ENCODE assay signal across 8 cellular contexts in genomic region chr6:33204165-33204414, GRCh38. TPM values are rescaled to one million over a fixed set of nuclear protein-coding genes. Genes with fewer than 3 reads are reported as not detected.
DNase-seq lines count a peak whose midpoint lies in the region; ATAC-seq, FAIRE-seq and TF ChIP-seq lines count a peak whose summit lies in the region.

No MANE protein-coding gene starts in this region.

- POLR2A ChIA-PET in activated CD8-positive, alpha-beta T cell treated with anti-CD3 and anti-CD28 coated beads, Interleukin-2, amount 10 ng/mL, durations not matched to agents 7 days and 5 days (lab: Charles Lee): interaction anchor here (1.0 to 2.4 kb wide), 2 partner anchors 9 to 45 kb away, joined by 3 to 12 read pairs; no protein-coding TSS in a partner anchor

- no peaks in the 10 kb centered on the region for H3K27me3 Mint-ChIP-seq in T-helper 2 cell treated with Interferon-gamma antibody and Interleukin-4, amounts not matched to agents 5 μg/mL and 100 μg/mL, for 36 hours (ENCODE audit: low read depth)
- H3K27me3 Mint-ChIP-seq in activated CD8-positive, alpha-beta T cell treated with anti-CD3 and anti-CD28 coated beads, Interleukin-2, amount 10 ng/mL, durations not matched to agents 7 days and 5 days (ENCODE audit: low read depth): no peaks in the 10 kb centered on the region

- H3K27me3 ChIP-seq in iPS-20b (ENCODE audit: insufficient read depth, low read length): peaks cover 34% of the 10 kb centered on the region

- H3K9ac ChIP-seq in iPS-20b (ENCODE audit: low read depth, low read length): peak overlapping the region; percentile 24; the same call in 1 of the 2 replicates

- H3K9me3 ChIP-seq in iPS-20b (ENCODE audit: insufficient read depth, low read depth, low read length): no peaks in the 10 kb centered on the region

- CTCF ChIA-PET in activated CD8-positive, alpha-beta T cell treated with anti-CD3 and anti-CD28 coated beads, Interleukin-2, amount 10 ng/mL, durations not matched to agents 7 days and 5 days (lab: Charles Lee): interaction anchor here (2.4 kb wide), 2 partner anchors 42 to 45 kb away, joined by 9 to 28 read pairs; no protein-coding TSS in a partner anchor

- TF ChIP-seq CTCF in D721Med (IDR thresholded peaks at IDR 0.05; ENCODE audit: insufficient read depth, missing control alignments): no peak

- H3K9me3 Mint-ChIP-seq in T-helper 2 cell treated with Interferon-gamma antibody and Interleukin-4, amounts not matched to agents 5 μg/mL and 100 μg/mL, for 36 hours: no peaks in the 10 kb centered on the region
- H3K9me3 Mint-ChIP-seq in activated CD8-positive, alpha-beta T cell treated with anti-CD3 and anti-CD28 coated beads, Interleukin-2, amount 10 ng/mL, durations not matched to agents 7 days and 5 days (ENCODE audit: insufficient read depth): no peaks in the 10 kb centered on the region
- H3K9me3 Mint-ChIP-seq in stimulated activated effector memory CD8-positive, alpha-beta T cell treated with anti-CD3 and anti-CD28 coated beads, Interleukin-12 subunit alpha, Interleukin-12 subunit beta, amount 100 ng/mL, for 72 hours: no peaks in the 10 kb centered on the region

- H3K36me3 ChIP-seq in iPS-20b (ENCODE audit: insufficient read depth, low read depth, low read length): peaks cover 26% of the 10 kb centered on the region

- H3K27ac Mint-ChIP-seq in T-helper 2 cell treated with Interferon-gamma antibody and Interleukin-4, amounts not matched to agents 5 μg/mL and 100 μg/mL, for 36 hours: peak overlapping the region; percentile 75
- H3K27ac Mint-ChIP-seq in activated CD8-positive, alpha-beta T cell treated with anti-CD3 and anti-CD28 coated beads, Interleukin-2, amount 10 ng/mL, durations not matched to agents 7 days and 5 days: peak overlapping the region; percentile 92
- H3K27ac Mint-ChIP-seq in stimulated activated effector memory CD8-positive, alpha-beta T cell treated with anti-CD3 and anti-CD28 coated beads, Interleukin-12 subunit alpha, Interleukin-12 subunit beta, amount 100 ng/mL, for 72 hours: peak overlapping the region; percentile 98

- H3K4me3 Mint-ChIP-seq in T-helper 2 cell treated with Interferon-gamma antibody and Interleukin-4, amounts not matched to agents 5 μg/mL and 100 μg/mL, for 36 hours: peak overlapping the region; percentile 96
- H3K4me3 Mint-ChIP-seq in activated CD8-positive, alpha-beta T cell treated with anti-CD3 and anti-CD28 coated beads, Interleukin-2, amount 10 ng/mL, durations not matched to agents 7 days and 5 days: peak overlapping the region; percentile 91
- H3K4me3 Mint-ChIP-seq in stimulated activated effector memory CD8-positive, alpha-beta T cell treated with anti-CD3 and anti-CD28 coated beads, Interleukin-12 subunit alpha, Interleukin-12 subunit beta, amount 100 ng/mL, for 72 hours: peak overlapping the region; percentile 92

- H3K4me1 Mint-ChIP-seq in T-helper 2 cell treated with Interferon-gamma antibody and Interleukin-4, amounts not matched to agents 5 μg/mL and 100 μg/mL, for 36 hours (ENCODE audit: low read depth): peaks cover 53% of the 10 kb centered on the region
- H3K4me1 Mint-ChIP-seq in activated CD8-positive, alpha-beta T cell treated with anti-CD3 and anti-CD28 coated beads, Interleukin-2, amount 10 ng/mL, durations not matched to agents 7 days and 5 days (ENCODE audit: low read depth): peaks cover 69% of the 10 kb centered on the region
- peaks cover 79% of the 10 kb centered on the region for H3K4me1 Mint-ChIP-seq in stimulated activated effector memory CD8-positive, alpha-beta T cell treated with anti-CD3 and anti-CD28 coated beads, Interleukin-12 subunit alpha, Interleukin-12 subunit beta, amount 100 ng/mL, for 72 hours

- no peak for FAIRE-seq in D721Med (lab: Jason Lieb, UNC)

- peaks cover 17% of the 10 kb centered on the region for H3K4me1 ChIP-seq in iPS-20b (ENCODE audit: insufficient read depth, low read length)

- no peak overlapping the region for H3K27ac ChIP-seq in iPS-20b (ENCODE audit: low read length)

- H3K4me3 ChIP-seq in iPS-20b (ENCODE audit: low read length): peak overlapping the region; percentile 87

- H3K36me3 Mint-ChIP-seq in T-helper 2 cell treated with Interferon-gamma antibody and Interleukin-4, amounts not matched to agents 5 μg/mL and 100 μg/mL, for 36 hours (ENCODE audit: low read depth): peaks cover 38% of the 10 kb centered on the region
- H3K36me3 Mint-ChIP-seq in activated CD8-positive, alpha-beta T cell treated with anti-CD3 and anti-CD28 coated beads, Interleukin-2, amount 10 ng/mL, durations not matched to agents 7 days and 5 days (ENCODE audit: low read depth): peaks cover 37% of the 10 kb centered on the region
- peaks cover 68% of the 10 kb centered on the region for H3K36me3 Mint-ChIP-seq in stimulated activated effector memory CD8-positive, alpha-beta T cell treated with anti-CD3 and anti-CD28 coated beads, Interleukin-12 subunit alpha, Interleukin-12 subunit beta, amount 100 ng/mL, for 72 hours

- no peak for ATAC-seq in activated CD8-positive, alpha-beta T cell treated with anti-CD3 and anti-CD28 coated beads, Interleukin-2, amount 10 ng/mL, durations not matched to agents 7 days and 5 days
- no peak for ATAC-seq in stimulated activated effector memory CD8-positive, alpha-beta T cell treated with anti-CD3 and anti-CD28 coated beads, Interleukin-12 subunit alpha, Interleukin-12 subunit beta, amount 100 ng/mL, for 72 hours

- no peak for DNase-seq in T-helper 2 cell treated with Interferon-gamma antibody and Interleukin-4, amounts not matched to agents 5 μg/mL and 100 μg/mL, for 36 hours (ENCODE audit: low spot score)
- DNase-seq in T-helper 2 cell (no peak), NCI-H226 (no peak), RPMI8226 (no peak), D721Med (ENCODE audit: insufficient read length, low spot score) (no peak)
- DNase-seq in activated CD8-positive, alpha-beta T cell treated with anti-CD3 and anti-CD28 coated beads, Interleukin-2, amount 10 ng/mL, durations not matched to agents 7 days and 5 days: no peak
- no peak for DNase-seq in stimulated activated effector memory CD8-positive, alpha-beta T cell treated with anti-CD3 and anti-CD28 coated beads, Interleukin-12 subunit alpha, Interleukin-12 subunit beta, amount 100 ng/mL, for 72 hours (ENCODE audit: low spot score in 2 of 2)

RNA-seq across cellular contexts. Expression of gene HSD17B8, which starts 0.4 kb away (rescaled TPM):
- 10 to 100 TPM; 13.9 to 14.1 TPM for total RNA-seq in activated CD8-positive, alpha-beta T cell treated with anti-CD3 and anti-CD28 coated beads, Interleukin-2, amount 10 ng/mL, durations not matched to agents 7 days and 5 days

RNA-seq across cellular contexts. Expression of gene SLC39A7, which starts 3.4 kb away (rescaled TPM):
- 10 to 100 TPM; 45.6 to 50.8 TPM for total RNA-seq in activated CD8-positive, alpha-beta T cell treated with anti-CD3 and anti-CD28 coated beads, Interleukin-2, amount 10 ng/mL, durations not matched to agents 7 days and 5 days

RNA-seq across cellular contexts. Expression of gene RXRB, which starts 3.6 kb away (rescaled TPM):
- total RNA-seq in activated CD8-positive, alpha-beta T cell treated with anti-CD3 and anti-CD28 coated beads, Interleukin-2, amount 10 ng/mL, durations not matched to agents 7 days and 5 days: 10 to 100 TPM; 33.5 to 34.5 TPM

RNA-seq across cellular contexts. Expression of gene RING1, which starts 4.2 kb away (rescaled TPM):
- 10 to 100 TPM; 39.8 to 44.6 TPM for total RNA-seq in activated CD8-positive, alpha-beta T cell treated with anti-CD3 and anti-CD28 coated beads, Interleukin-2, amount 10 ng/mL, durations not matched to agents 7 days and 5 days

RNA-seq across cellular contexts. Expression of gene COL11A2, which starts 11.8 kb away (rescaled TPM):
- under 1 TPM; 0.71 to 0.83 TPM for total RNA-seq in activated CD8-positive, alpha-beta T cell treated with anti-CD3 and anti-CD28 coated beads, Interleukin-2, amount 10 ng/mL, durations not matched to agents 7 days and 5 days
